1 cellular context compared by ENCODE assay signal in genomic region chr7:151900591-151901312, GRCh38.
TF ChIP-seq lines count a peak whose summit lies in the region.

No MANE protein-coding gene starts in this region.

TF ChIP-seq in H1, 55 proteins besides CTCF, POLR2A, EP300 and RAD21:
- no peak for TF ChIP-seq GABPA (IDR thresholded peaks at IDR 0.05; ENCODE audit: borderline replicate concordance, insufficient read depth, low read length)
- TF ChIP-seq BRCA1 (IDR thresholded peaks at IDR 0.05; ENCODE audit: low read depth, low read length), result no peak
- no peak for TF ChIP-seq PHF8 (conservative IDR thresholded peaks at IDR 0.05; ENCODE audit: low read depth, low read length)
- no peak for TF ChIP-seq KDM4A (IDR thresholded peaks at IDR 0.05; ENCODE audit: low read depth, low read length, severe bottlenecking)
- no peak for TF ChIP-seq ATF3 (IDR thresholded peaks at IDR 0.05; ENCODE audit: insufficient read depth, low read depth, low read length)
- TF ChIP-seq TAF7 (optimal IDR thresholded peaks at IDR 0.05; ENCODE audit: borderline replicate concordance, low read depth, low read length), result no peak
- TF ChIP-seq NANOG (IDR thresholded peaks at IDR 0.05; ENCODE audit: insufficient read depth, low read depth, low read length, poor library complexity, severe bottlenecking), result no peak
- TF ChIP-seq CEBPB (IDR thresholded peaks at IDR 0.05; ENCODE audit: low read depth, low read length), result no peak
- no peak for TF ChIP-seq KDM1A (IDR thresholded peaks at IDR 0.05; ENCODE audit: borderline replicate concordance, low read length)
- TF ChIP-seq SP1 (IDR thresholded peaks at IDR 0.05; ENCODE audit: low read depth, low read length), result no peak
- TF ChIP-seq HDAC6 (IDR thresholded peaks at IDR 0.05; ENCODE audit: low read depth, low read length), result no peak
- TF ChIP-seq MAFK (IDR thresholded peaks at IDR 0.05; ENCODE audit: low read depth, low read length), result no peak
- no peak for TF ChIP-seq BCL11A (IDR thresholded peaks at IDR 0.05; ENCODE audit: low read depth in 2 of 2, low read length in 2 of 2)
- TF ChIP-seq SP4 (IDR thresholded peaks at IDR 0.05; ENCODE audit: low read length), result no peak
